Comparison of ENCODE assay signal across 3 cellular contexts in the genomic region with DNA sequence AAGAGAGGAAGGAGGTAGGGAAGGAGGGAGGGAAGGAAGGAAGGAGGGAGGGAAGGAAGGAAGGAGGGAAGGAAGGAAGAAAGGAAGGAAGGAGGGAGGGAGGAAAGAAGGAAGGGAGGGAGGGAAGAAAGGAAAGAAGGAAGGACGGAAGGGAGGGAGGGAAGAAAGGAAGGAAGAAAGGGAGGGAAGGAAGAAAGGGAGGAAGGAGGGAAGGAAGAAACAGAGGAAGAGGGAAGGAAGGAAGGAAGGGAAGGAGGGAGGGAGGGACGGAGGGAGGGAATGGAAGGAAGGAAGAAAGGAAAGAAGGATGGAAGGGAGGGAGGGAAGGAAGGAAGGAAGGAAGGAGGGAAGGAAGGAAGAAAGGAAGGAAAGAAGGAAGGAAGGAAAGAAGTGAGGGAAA.
TF ChIP-seq lines count a peak whose summit lies in the region.

No MANE protein-coding gene starts in this region.

TF ChIP-seq in HepG2, 621 proteins besides CTCF, POLR2A, EP300 and RAD21:
- TF ChIP-seq, protein P1, sequence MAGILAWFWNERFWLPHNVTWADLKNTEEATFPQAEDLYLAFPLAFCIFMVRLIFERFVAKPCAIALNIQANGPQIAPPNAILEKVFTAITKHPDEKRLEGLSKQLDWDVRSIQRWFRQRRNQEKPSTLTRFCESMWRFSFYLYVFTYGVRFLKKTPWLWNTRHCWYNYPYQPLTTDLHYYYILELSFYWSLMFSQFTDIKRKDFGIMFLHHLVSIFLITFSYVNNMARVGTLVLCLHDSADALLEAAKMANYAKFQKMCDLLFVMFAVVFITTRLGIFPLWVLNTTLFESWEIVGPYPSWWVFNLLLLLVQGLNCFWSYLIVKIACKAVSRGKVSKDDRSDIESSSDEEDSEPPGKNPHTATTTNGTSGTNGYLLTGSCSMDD (CRISPR knock-in tag; IDR thresholded peaks at IDR 0.05), result no peak
- no peak for TF ChIP-seq NFKBIZ (CRISPR knock-in tag; IDR thresholded peaks at IDR 0.05)
- peak; percentile 46; the same call in 1 of the 2 replicates for TF ChIP-seq FOXA1 (IDR thresholded peaks at IDR 0.05)
- TF ChIP-seq FOXA1 (CRISPR knock-in tag; IDR thresholded peaks at IDR 0.05), result no peak
- no peak for TF ChIP-seq KDM1A (CRISPR knock-in tag; IDR thresholded peaks at IDR 0.05)
- TF ChIP-seq DNMT3B (CRISPR knock-in tag; conservative IDR thresholded peaks at IDR 0.05), result no peak
TF ChIP-seq in HepG2: peak in this region for 1.

TF ChIP-seq in WTC11, 78 proteins besides CTCF, POLR2A, EP300 and RAD21:
- no peak for TF ChIP-seq ZNF317 (CRISPR knock-in tag; IDR thresholded peaks at IDR 0.05; ENCODE audit: borderline replicate concordance, low read depth)
- TF ChIP-seq, protein P2, sequence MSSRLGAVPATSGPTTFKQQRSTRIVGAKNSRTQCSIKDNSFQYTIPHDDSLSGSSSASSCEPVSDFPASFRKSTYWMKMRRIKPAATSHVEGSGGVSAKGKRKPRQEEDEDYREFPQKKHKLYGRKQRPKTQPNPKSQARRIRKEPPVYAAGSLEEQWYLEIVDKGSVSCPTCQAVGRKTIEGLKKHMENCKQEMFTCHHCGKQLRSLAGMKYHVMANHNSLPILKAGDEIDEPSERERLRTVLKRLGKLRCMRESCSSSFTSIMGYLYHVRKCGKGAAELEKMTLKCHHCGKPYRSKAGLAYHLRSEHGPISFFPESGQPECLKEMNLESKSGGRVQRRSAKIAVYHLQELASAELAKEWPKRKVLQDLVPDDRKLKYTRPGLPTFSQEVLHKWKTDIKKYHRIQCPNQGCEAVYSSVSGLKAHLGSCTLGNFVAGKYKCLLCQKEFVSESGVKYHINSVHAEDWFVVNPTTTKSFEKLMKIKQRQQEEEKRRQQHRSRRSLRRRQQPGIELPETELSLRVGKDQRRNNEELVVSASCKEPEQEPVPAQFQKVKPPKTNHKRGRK (CRISPR knock-in tag; IDR thresholded peaks at IDR 0.05; ENCODE audit: borderline replicate concordance), result peak; percentile 52; the same call in 1 of the 2 replicates

TF ChIP-seq in H1, 55 proteins besides CTCF, POLR2A, EP300 and RAD21:
- TF ChIP-seq MAFK (IDR thresholded peaks at IDR 0.05; ENCODE audit: low read depth, low read length) (no peak), RXRA (IDR thresholded peaks at IDR 0.05; ENCODE audit: insufficient read depth, low read depth, low read length) (no peak), SP1 (IDR thresholded peaks at IDR 0.05; ENCODE audit: low read depth, low read length) (no peak), GABPA (IDR thresholded peaks at IDR 0.05; ENCODE audit: borderline replicate concordance, insufficient read depth, low read length) (no peak), HDAC6 (IDR thresholded peaks at IDR 0.05; ENCODE audit: low read depth, low read length) (no peak), FOSL1 (IDR thresholded peaks at IDR 0.05; ENCODE audit: insufficient read depth, low read depth, low read length) (no peak), CBX5 (IDR thresholded peaks at IDR 0.05; ENCODE audit: low read depth, low read length) (no peak), EGR1 (IDR thresholded peaks at IDR 0.05; ENCODE audit: borderline replicate concordance, low read depth, low read length) (no peak), JUND (IDR thresholded peaks at IDR 0.05; ENCODE audit: low read length) (no peak), POLR2AphosphoS5 (IDR thresholded peaks at IDR 0.05; ENCODE audit: low read depth, low read length) (no peak), TAF1 (IDR thresholded peaks at IDR 0.05; ENCODE audit: low read depth, low read length) (no peak), KDM5A (IDR thresholded peaks at IDR 0.05; ENCODE audit: low read length) (no peak)
